ENCODE assay signal across 8 cellular contexts in the genomic region with DNA sequence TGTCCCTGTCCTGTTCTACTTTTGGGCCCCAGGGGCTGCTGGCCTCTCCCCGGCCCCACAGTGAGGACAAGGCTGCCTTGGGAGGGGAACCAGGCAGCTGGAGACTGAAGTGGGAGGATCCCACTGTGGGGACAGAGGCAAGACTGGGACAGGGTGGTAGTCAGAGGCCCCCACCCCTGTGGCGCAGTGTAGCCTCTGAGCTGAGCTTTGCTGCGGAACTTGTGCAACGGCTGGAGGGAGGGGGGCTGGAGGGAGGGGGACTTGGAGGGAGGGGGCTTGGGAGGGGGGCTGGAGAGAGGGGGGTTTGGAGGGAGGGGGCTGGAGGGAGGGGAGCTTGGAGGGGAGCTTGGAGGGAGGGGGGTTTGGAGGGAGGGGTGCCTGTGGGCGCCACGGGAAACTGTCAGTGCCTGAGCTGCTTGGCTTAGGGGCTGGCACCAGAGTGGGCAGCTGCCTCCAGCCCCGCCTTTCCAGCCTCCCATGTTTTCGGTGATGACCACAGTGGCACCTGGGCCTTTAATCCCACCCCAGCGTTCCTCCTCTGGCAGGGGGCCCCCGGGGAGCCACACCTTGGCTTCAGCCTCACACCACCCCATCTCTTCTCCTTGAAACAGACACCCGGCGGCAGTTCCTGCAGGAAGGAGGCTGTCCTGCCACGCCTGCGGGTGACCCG. TPM values are rescaled to one million over a fixed set of nuclear protein-coding genes. Genes with fewer than 3 reads are reported as not detected.
A peak's percentile ranks its signal among the peaks of the same experiment; 100 is the strongest.
DNase-seq lines count a peak whose midpoint lies in the region; ATAC-seq, FAIRE-seq and TF ChIP-seq lines count a peak whose summit lies in the region.

No MANE protein-coding gene starts in this region.

- ATAC-seq in K562 = no peak
- ATAC-seq in stimulated activated naive CD8-positive, alpha-beta T cell treated with anti-CD3 and anti-CD28 coated beads, Interleukin-15, amount 100 ng/mL, for 72 hours = peak; percentile 0
- ATAC-seq in HG02884 (IDR thresholded peaks at IDR 0.05; ENCODE audit: unreplicated experiment) = no peak

- no peaks in the 10 kb centered on the region for H3K36me3 ChIP-seq in Loucy (ENCODE audit: insufficient read depth, low read length)
- no peaks in the 10 kb centered on the region for H3K36me3 ChIP-seq in K562 (ENCODE audit: control insufficient read depth, insufficient read depth, low read length)

- no peaks in the 10 kb centered on the region for H3K9me3 Mint-ChIP-seq in activated T-cell treated with anti-CD3 and anti-CD28 coated beads, Interleukin-2, amount 50 U/mL, for 24 hours
- H3K9me3 Mint-ChIP-seq in stimulated activated naive CD8-positive, alpha-beta T cell treated with anti-CD3 and anti-CD28 coated beads, Interleukin-15, amount 100 ng/mL, for 72 hours = no peaks in the 10 kb centered on the region

- peaks cover 2% of the 10 kb centered on the region for H3K36me3 Mint-ChIP-seq in activated T-cell treated with anti-CD3 and anti-CD28 coated beads, Interleukin-2, amount 50 U/mL, for 24 hours (ENCODE audit: low read depth)

- intact Hi-C loops in K562 (cut with micrococcal nuclease) = loop anchor here (2.0 kb wide), 2 partner anchors 59 to 191 kb away; a partner anchor contains a TSS

- TF ChIP-seq CTCF in Loucy (conservative IDR thresholded peaks at IDR 0.05; ENCODE audit: low read length) (no peak), K562 (IDR thresholded peaks at IDR 0.05 in 2 of 3, conservative IDR thresholded peaks at IDR 0.05 in 1 of 3; ENCODE audit: insufficient read depth in 2 of 3, low read depth in 1 of 3, low read length in 3 of 3) (no peak)

- no peak for TF ChIP-seq EP300 in K562 (IDR thresholded peaks at IDR 0.05; ENCODE audit: low read length)

- H3K27me3 Mint-ChIP-seq in activated T-cell treated with anti-CD3 and anti-CD28 coated beads, Interleukin-2, amount 50 U/mL, for 24 hours = no peaks in the 10 kb centered on the region
- no peaks in the 10 kb centered on the region for H3K27me3 Mint-ChIP-seq in stimulated activated naive CD8-positive, alpha-beta T cell treated with anti-CD3 and anti-CD28 coated beads, Interleukin-15, amount 100 ng/mL, for 72 hours

- no peaks in the 10 kb centered on the region for H4K20me1 ChIP-seq in Loucy (ENCODE audit: insufficient read depth, low read length, poor library complexity, severe bottlenecking)
- no peaks in the 10 kb centered on the region for H4K20me1 ChIP-seq in K562 (replicated peaks; ENCODE audit: control insufficient read depth, insufficient read depth, low read length)

- no peaks in the 10 kb centered on the region for H3K9me2 ChIP-seq in Loucy (replicated peaks; ENCODE audit: low read depth, low read length)

- no peaks in the 10 kb centered on the region for H3K27me3 ChIP-seq in Loucy (ENCODE audit: insufficient read depth, low read length, poor library complexity, severe bottlenecking)
- peaks cover 0 to 6% of the 10 kb centered on the region in 2 experiments; a peak in 1 of 5 replicates for H3K27me3 ChIP-seq in K562 (ENCODE audit: control insufficient read depth in 2 of 2, insufficient read depth in 2 of 2, low read length in 2 of 2)

- CTCF ChIA-PET in K562 (lab: Yijun Ruan, JAX; ENCODE audit: low intra/inter-chr PET ratio) = interaction anchor here (2.2 to 3.7 kb wide), 2 partner anchors 86 to 247 kb away, joined by 10 to 47 read pairs; no protein-coding TSS in a partner anchor

- H3K27ac Mint-ChIP-seq in activated T-cell treated with anti-CD3 and anti-CD28 coated beads, Interleukin-2, amount 50 U/mL, for 24 hours = peak overlapping the region; percentile 89
- H3K27ac Mint-ChIP-seq in stimulated activated naive CD8-positive, alpha-beta T cell treated with anti-CD3 and anti-CD28 coated beads, Interleukin-15, amount 100 ng/mL, for 72 hours = peak overlapping the region in 1 of 2 donors; percentile 85

- BruUV-seq in K562 (replicated peaks; lab: Mats Ljungman, UMichigan) = no TSS peak

- H2AFZ ChIP-seq in Loucy (ENCODE audit: low read length) (0 out of 2 replicates have a peak overlapping the region, but pooled peaks have one; percentile 27), K562 (ENCODE audit: low read depth, low read length) (no peak overlapping the region)

- H3F3A ChIP-seq in Loucy (ENCODE audit: low read depth) = peaks cover 12% of the 10 kb centered on the region; the same call in 1 of the 2 replicates

- no peak for DNase-seq in activated T-cell treated with anti-CD3 and anti-CD28 coated beads, Interleukin-2, amount 50 U/mL, for 24 hours
- no peak for DNase-seq in activated T-cell treated with anti-CD3 and anti-CD28 coated beads, Interleukin-2, amount 50 U/mL, for 1 hour
- DNase-seq in K562 (ENCODE audit: extremely low read depth in 1 of 4, low spot score in 3 of 4) (no peak), SHP77 (lab: John Stamatoyannopoulos, UW) (no peak), putamen (ENCODE audit: low spot score) (no peak)
- no peak for DNase-seq in stimulated activated naive CD8-positive, alpha-beta T cell treated with anti-CD3 and anti-CD28 coated beads, Interleukin-15, amount 100 ng/mL, for 72 hours

- no peak overlapping the region for H3K27ac ChIP-seq in K562 (ENCODE audit: extremely low read depth, low read depth, low read length)

- H3K4me2 ChIP-seq in Loucy (ENCODE audit: low read depth, low read length, poor library complexity, severe bottlenecking) (peak overlapping the region; percentile 95), K562 (ENCODE audit: insufficient read depth, low read length) (no peak overlapping the region)

- in situ Hi-C loops in K562 (cut with MboI) = no loop called here

- H3K79me2 ChIP-seq in Loucy (ENCODE audit: insufficient read depth, low read length) = no peaks in the 10 kb centered on the region
- H3K79me2 ChIP-seq in K562 (ENCODE audit: control insufficient read depth, insufficient read depth, low read length) = no peaks in the 10 kb centered on the region

- POLR2A ChIA-PET in K562 (lab: Yijun Ruan, JAX) = interaction anchor here (0.6 to 1.8 kb wide), 6 partner anchors 8 to 527 kb away, joined by 3 to 8 read pairs (median 4); no protein-coding TSS in a partner anchor

- H3K9me1 ChIP-seq in K562 (ENCODE audit: control insufficient read depth, insufficient read depth, low read length) = no peaks in the 10 kb centered on the region

- no peak for TF ChIP-seq RAD21 in K562 (CRISPR knock-in tag; conservative IDR thresholded peaks at IDR 0.05 in 1 of 2, IDR thresholded peaks at IDR 0.05 in 1 of 2)

- FAIRE-seq in K562 (lab: Jason Lieb, UNC) = no peak

- peak overlapping the region; percentile 81 for H3K4me3 ChIP-seq in Loucy (ENCODE audit: low read length, poor library complexity, severe bottlenecking)
- H3K4me3 ChIP-seq in K562 = no peak overlapping the region

- H3K4me1 ChIP-seq in Loucy (ENCODE audit: insufficient read depth, low read length, poor library complexity, severe bottlenecking) (peaks cover 44% of the 10 kb centered on the region), K562 (replicated peaks in 1 of 2; ENCODE audit: control insufficient read depth in 2 of 2, insufficient read depth in 2 of 2, low read length in 2 of 2) (peaks cover under 1 to 72% of the 10 kb centered on the region in 2 experiments; a peak in 4 of 5 replicates)

- H3K9me3 ChIP-seq in Loucy (ENCODE audit: insufficient read depth, low read depth, low read length) = no peaks in the 10 kb centered on the region
- no peaks in the 10 kb centered on the region for H3K9me3 ChIP-seq in K562 (replicated peaks; ENCODE audit: control insufficient read depth, insufficient read depth, low read depth, low read length)

- peak overlapping the region; percentile 65 for H3K4me3 Mint-ChIP-seq in activated T-cell treated with anti-CD3 and anti-CD28 coated beads, Interleukin-2, amount 50 U/mL, for 24 hours
- H3K4me3 Mint-ChIP-seq in stimulated activated naive CD8-positive, alpha-beta T cell treated with anti-CD3 and anti-CD28 coated beads, Interleukin-15, amount 100 ng/mL, for 72 hours = peak overlapping the region; percentile 76 to 83

- no peak for TF ChIP-seq POLR2A in K562 (conservative IDR thresholded peaks at IDR 0.05)

- H3K9ac ChIP-seq in Loucy (ENCODE audit: low read depth, low read length, poor library complexity, severe bottlenecking) = peak overlapping the region; percentile 92
- H3K9ac ChIP-seq in K562 (ENCODE audit: insufficient read depth in 1 of 2, low read depth in 2 of 2, low read length in 2 of 2) = peak overlapping the region in 1 of 2 experiments; percentile 45; a peak in 1 of 4 replicates

- WGBS in K562 (ENCODE audit: insufficient coverage, low coverage, missing lambda C conversion rate) = 11% methylated on average over 8 of the region's 15 CpGs

- H3K4me1 Mint-ChIP-seq in activated T-cell treated with anti-CD3 and anti-CD28 coated beads, Interleukin-2, amount 50 U/mL, for 24 hours (ENCODE audit: low read depth) = peaks cover 47% of the 10 kb centered on the region
- peaks cover 65% of the 10 kb centered on the region for H3K4me1 Mint-ChIP-seq in stimulated activated naive CD8-positive, alpha-beta T cell treated with anti-CD3 and anti-CD28 coated beads, Interleukin-15, amount 100 ng/mL, for 72 hours

RNA-seq across cellular contexts. Expression of a gene that starts 2.3 kb away (rescaled TPM):
- total RNA-seq in K562 (2011; cell fraction: chromatin; rRNA removed; ENCODE audit: low replicate concordance) = not detected in 2 replicates
- not detected in 2 replicates for total RNA-seq in K562 (2011; cell fraction: nucleolus; rRNA removed)
- not detected in 2 replicates for total RNA-seq in K562 (2011; cell fraction: nucleoplasm; rRNA removed)
- not detected in 2 replicates for total RNA-seq in K562 (2014; rRNA removed)
- total RNA-seq in K562 (2014; rRNA removed; fragmentation: Illumina TruSeq; extraction: Trizol) = not detected in 2 replicates
- not detected in 2 replicates for total RNA-seq in K562 (2015; rRNA removed; fragmentation: Illumina TruSeq; extraction: Trizol)
- not detected in 2 replicates for total RNA-seq in K562 (2021)
- not detected in 2 replicates for polyA plus RNA-seq in K562 (2011; rRNA removed)
- not detected in 2 replicates for polyA plus RNA-seq in K562 (2011; cell fraction: cytosol; rRNA removed)
- polyA plus RNA-seq in K562 (2011; cell fraction: nucleus; rRNA removed) = not detected in 2 replicates
- polyA plus RNA-seq in K562 (2012) = not detected in 2 replicates
- polyA plus RNA-seq in K562 (2014; fragmentation: Illumina TruSeq; extraction: Trizol) = not detected in 2 replicates
- polyA plus RNA-seq in K562 (2014; fragmentation: Nextera tagmentation; extraction: Ambion mirVana) = not detected
- polyA plus RNA-seq in K562 (2014; rRNA removed) = not detected in 2 replicates
- not detected in 2 replicates for polyA minus RNA-seq in K562 (2011; rRNA and poly(A)+ RNA removed)
- polyA minus RNA-seq in K562 (2011; cell fraction: cytosol; rRNA and poly(A)+ RNA removed) = not detected in 2 replicates
- not detected in 2 replicates for polyA minus RNA-seq in K562 (2011; cell fraction: nucleus; rRNA and poly(A)+ RNA removed)

RNA-seq across cellular contexts. Expression of a gene that starts 6.1 kb away (rescaled TPM):
- 47.9 and 167 TPM in 2 replicates for total RNA-seq in K562 (2011; cell fraction: chromatin; rRNA removed; ENCODE audit: low replicate concordance)
- 116 and 131 TPM in 2 replicates for total RNA-seq in K562 (2011; cell fraction: nucleolus; rRNA removed)
- 56.3 and 68.3 TPM in 2 replicates for total RNA-seq in K562 (2011; cell fraction: nucleoplasm; rRNA removed)
- total RNA-seq in K562 (2014; rRNA removed) = 4.6 and 5.5 TPM in 2 replicates
- total RNA-seq in K562 (2014; rRNA removed; fragmentation: Illumina TruSeq; extraction: Trizol) = 0.69 and 0.99 TPM in 2 replicates
- 1.6 and 2.9 TPM in 2 replicates for total RNA-seq in K562 (2015; rRNA removed; fragmentation: Illumina TruSeq; extraction: Trizol)
- 12.1 and 14.9 TPM in 2 replicates for total RNA-seq in K562 (2021)
- polyA plus RNA-seq in K562 (2011; rRNA removed) = 12.1 and 24.4 TPM in 2 replicates
- polyA plus RNA-seq in K562 (2011; cell fraction: cytosol; rRNA removed) = 19.7 and 23.3 TPM in 2 replicates
- 253 and 318 TPM in 2 replicates for polyA plus RNA-seq in K562 (2011; cell fraction: nucleus; rRNA removed)
- 13.8 and 24.2 TPM in 2 replicates for polyA plus RNA-seq in K562 (2012)
- 6.1 and 9.9 TPM in 2 replicates for polyA plus RNA-seq in K562 (2014; fragmentation: Illumina TruSeq; extraction: Trizol)
- polyA plus RNA-seq in K562 (2014; fragmentation: Nextera tagmentation; extraction: Ambion mirVana) = not detected
- 16.2 and 16.3 TPM in 2 replicates for polyA plus RNA-seq in K562 (2014; rRNA removed)
- 6.6 and 8.6 TPM in 2 replicates for polyA minus RNA-seq in K562 (2011; rRNA and poly(A)+ RNA removed)
- 13.4 and 28.5 TPM in 2 replicates for polyA minus RNA-seq in K562 (2011; cell fraction: cytosol; rRNA and poly(A)+ RNA removed)
- polyA minus RNA-seq in K562 (2011; cell fraction: nucleus; rRNA and poly(A)+ RNA removed) = 43.2 and 52.5 TPM in 2 replicates

RNA-seq across cellular contexts. Expression of a gene that starts 11.8 kb away (rescaled TPM):
- total RNA-seq in K562 (2011; cell fraction: chromatin; rRNA removed; ENCODE audit: low replicate concordance) = 1.1 and 4.2 TPM in 2 replicates
- 3.2 and 6.0 TPM in 2 replicates for total RNA-seq in K562 (2011; cell fraction: nucleolus; rRNA removed)
- total RNA-seq in K562 (2011; cell fraction: nucleoplasm; rRNA removed) = 1.5 and 3.6 TPM in 2 replicates
- total RNA-seq in K562 (2014; rRNA removed) (0.09 and 0.90 TPM in 2 replicates), K562 (2014; rRNA removed; fragmentation: Illumina TruSeq; extraction: Trizol) (not detected in 2 replicates), K562 (2015; rRNA removed; fragmentation: Illumina TruSeq; extraction: Trizol) (0.22 TPM in 1 of 2 replicates, not detected in the other), K562 (2021) (1.5 and 2.1 TPM in 2 replicates)
- polyA plus RNA-seq in K562 (2011; rRNA removed) (1.3 and 3.9 TPM in 2 replicates), K562 (2014; fragmentation: Illumina TruSeq; extraction: Trizol) (0.06 and 0.21 TPM in 2 replicates), K562 (2014; fragmentation: Nextera tagmentation; extraction: Ambion mirVana) (not detected), K562 (2014; rRNA removed) (0.85 and 2.4 TPM in 2 replicates)
- 3.5 and 4.2 TPM in 2 replicates for polyA plus RNA-seq in K562 (2011; cell fraction: cytosol; rRNA removed)
- polyA plus RNA-seq in K562 (2011; cell fraction: nucleus; rRNA removed) = 32.5 and 34.7 TPM in 2 replicates
- 0.85 and 3.1 TPM in 2 replicates for polyA plus RNA-seq in K562 (2012)
- polyA minus RNA-seq in K562 (2011; rRNA and poly(A)+ RNA removed) = 0.14 and 0.18 TPM in 2 replicates
- polyA minus RNA-seq in K562 (2011; cell fraction: cytosol; rRNA and poly(A)+ RNA removed) = 0.95 and 3.5 TPM in 2 replicates
- polyA minus RNA-seq in K562 (2011; cell fraction: nucleus; rRNA and poly(A)+ RNA removed) = 2.0 and 3.9 TPM in 2 replicates

RNA-seq across cellular contexts. Expression of a gene that starts 19.7 kb away (rescaled TPM):
- 1.2 and 5.3 TPM in 2 replicates for total RNA-seq in K562 (2011; cell fraction: chromatin; rRNA removed; ENCODE audit: low replicate concordance)
- total RNA-seq in K562 (2011; cell fraction: nucleolus; rRNA removed) = 3.3 and 4.3 TPM in 2 replicates
- 2.6 and 2.9 TPM in 2 replicates for total RNA-seq in K562 (2011; cell fraction: nucleoplasm; rRNA removed)
- 0.12 and 0.14 TPM in 2 replicates for total RNA-seq in K562 (2014; rRNA removed)
- total RNA-seq in K562 (2014; rRNA removed; fragmentation: Illumina TruSeq; extraction: Trizol) = not detected in 2 replicates
- not detected in 2 replicates for total RNA-seq in K562 (2015; rRNA removed; fragmentation: Illumina TruSeq; extraction: Trizol)
- 0.60 and 0.85 TPM in 2 replicates for total RNA-seq in K562 (2021)
- 0.11 and 0.51 TPM in 2 replicates for polyA plus RNA-seq in K562 (2011; rRNA removed)
- 0.22 and 0.41 TPM in 2 replicates for polyA plus RNA-seq in K562 (2011; cell fraction: cytosol; rRNA removed)
- polyA plus RNA-seq in K562 (2011; cell fraction: nucleus; rRNA removed) = 4.8 and 5.7 TPM in 2 replicates
- 0.15 and 0.23 TPM in 2 replicates for polyA plus RNA-seq in K562 (2012)
- polyA plus RNA-seq in K562 (2014; fragmentation: Illumina TruSeq; extraction: Trizol) = 0.17 and 0.21 TPM in 2 replicates
- under 1 TPM in 1 of 2 experiments, not detected in 1; 0.04 TPM for polyA plus RNA-seq in K562 (2014; fragmentation: Nextera tagmentation; extraction: Ambion mirVana)
- polyA plus RNA-seq in K562 (2014; rRNA removed) = 0.22 TPM in 1 of 2 replicates, not detected in the other
- not detected in 2 replicates for polyA minus RNA-seq in K562 (2011; rRNA and poly(A)+ RNA removed)
- 0.57 and 1.3 TPM in 2 replicates for polyA minus RNA-seq in K562 (2011; cell fraction: cytosol; rRNA and poly(A)+ RNA removed)
- polyA minus RNA-seq in K562 (2011; cell fraction: nucleus; rRNA and poly(A)+ RNA removed) = 0.94 and 1.2 TPM in 2 replicates

RNA-seq across cellular contexts. Expression of a gene that starts 36.2 kb away (rescaled TPM):
- 12.7 and 42.0 TPM in 2 replicates for total RNA-seq in K562 (2011; cell fraction: chromatin; rRNA removed; ENCODE audit: low replicate concordance)
- total RNA-seq in K562 (2011; cell fraction: nucleolus; rRNA removed) = 49.3 and 51.2 TPM in 2 replicates
- total RNA-seq in K562 (2011; cell fraction: nucleoplasm; rRNA removed) = 20.6 and 22.4 TPM in 2 replicates
- total RNA-seq in K562 (2014; rRNA removed) (91.8 and 115 TPM in 2 replicates), K562 (2014; rRNA removed; fragmentation: Illumina TruSeq; extraction: Trizol) (13.1 and 15.8 TPM in 2 replicates), K562 (2015; rRNA removed; fragmentation: Illumina TruSeq; extraction: Trizol) (40.8 and 42.4 TPM in 2 replicates), K562 (2021) (72.1 and 78.8 TPM in 2 replicates)
- polyA plus RNA-seq in K562 (2011; rRNA removed) (18.8 and 24.2 TPM in 2 replicates), K562 (2014; fragmentation: Illumina TruSeq; extraction: Trizol) (18.3 and 41.2 TPM in 2 replicates), K562 (2014; fragmentation: Nextera tagmentation; extraction: Ambion mirVana) (1 to 10 TPM; 3.4 to 3.7 TPM), K562 (2014; rRNA removed) (56.5 and 67.8 TPM in 2 replicates)
- polyA plus RNA-seq in K562 (2011; cell fraction: cytosol; rRNA removed) = 28.2 and 80.8 TPM in 2 replicates
- 42.6 and 60.8 TPM in 2 replicates for polyA plus RNA-seq in K562 (2011; cell fraction: nucleus; rRNA removed)
- polyA plus RNA-seq in K562 (2012) = 27.0 and 33.0 TPM in 2 replicates
- 6.7 and 11.1 TPM in 2 replicates for polyA minus RNA-seq in K562 (2011; rRNA and poly(A)+ RNA removed)
- 29.9 and 32.2 TPM in 2 replicates for polyA minus RNA-seq in K562 (2011; cell fraction: cytosol; rRNA and poly(A)+ RNA removed)
- 16.6 and 17.5 TPM in 2 replicates for polyA minus RNA-seq in K562 (2011; cell fraction: nucleus; rRNA and poly(A)+ RNA removed)
